ENCODE assay signal across 8 cellular contexts in the genomic region with DNA sequence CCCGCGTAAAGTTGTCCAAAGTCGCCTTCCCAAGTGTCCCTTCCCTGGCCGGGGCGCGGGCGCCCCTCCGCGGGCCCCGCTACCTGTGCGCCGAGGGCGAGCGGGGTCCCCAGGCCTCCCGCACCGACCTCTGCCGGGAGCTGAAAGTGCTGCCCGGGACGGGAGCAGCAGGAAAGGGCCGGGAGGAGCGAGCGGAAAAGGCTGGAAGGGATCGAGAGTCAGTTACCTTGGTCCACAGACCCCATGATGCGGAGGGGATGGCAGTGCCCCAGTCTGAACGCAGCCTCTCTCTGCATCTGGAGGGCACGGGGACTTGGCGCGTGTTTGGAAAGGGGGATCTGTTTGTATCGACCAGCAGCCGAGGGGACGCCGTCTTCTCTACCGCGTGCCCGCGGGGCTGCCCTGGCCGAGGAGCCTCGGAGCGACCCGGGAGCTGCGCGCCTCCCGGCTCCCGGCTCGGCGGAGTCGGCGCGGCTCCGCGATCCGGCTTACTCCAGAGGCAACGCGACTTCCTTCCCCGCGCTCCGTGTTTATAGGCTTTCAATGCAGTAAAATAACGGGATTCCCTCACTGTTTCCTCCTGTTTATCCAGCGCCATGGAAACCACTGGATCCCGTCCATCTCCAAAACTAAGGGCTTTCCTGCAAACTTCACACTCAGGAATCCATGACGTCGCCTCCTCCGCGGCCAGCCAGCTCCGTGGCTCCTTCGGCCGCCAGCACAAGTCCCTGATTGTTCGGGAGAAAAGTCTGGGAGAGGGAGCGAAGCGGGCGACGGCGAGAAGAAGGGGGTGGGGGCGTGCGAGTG. TPM values are rescaled to one million over a fixed set of nuclear protein-coding genes. Genes with fewer than 3 reads are reported as not detected.
DNase-seq lines count a peak whose midpoint lies in the region; TF ChIP-seq lines count a peak whose summit lies in the region.

No MANE protein-coding gene starts in this region.

- peak overlapping the region; percentile 55 for H3K4me3 ChIP-seq in BLaER1
- peak overlapping the region; percentile 62 for H3K4me3 ChIP-seq in HFF-Myc (replicated peaks; ENCODE audit: low read depth, low read length)
- H3K4me3 ChIP-seq in smooth muscle cell = peak overlapping the region; percentile 62

- no peaks in the 10 kb centered on the region for H3K36me3 Mint-ChIP-seq in T-helper 2 cell treated with Interferon-gamma antibody and Interleukin-4, amounts not matched to agents 5 μg/mL and 100 μg/mL, for 36 hours (ENCODE audit: low read depth)
- H3K36me3 Mint-ChIP-seq in dendritic cell treated with granulocyte-macrophage colony-stimulating factor and Interleukin-4, amounts not matched to agents 40 ng/mL and 50 ng/mL, for 4 days (ENCODE audit: low read depth) = no peaks in the 10 kb centered on the region

- H3K9me3 Mint-ChIP-seq in T-helper 2 cell treated with Interferon-gamma antibody and Interleukin-4, amounts not matched to agents 5 μg/mL and 100 μg/mL, for 36 hours = no peaks in the 10 kb centered on the region
- H3K9me3 Mint-ChIP-seq in dendritic cell treated with granulocyte-macrophage colony-stimulating factor and Interleukin-4, amounts not matched to agents 40 ng/mL and 50 ng/mL, for 4 days = no peaks in the 10 kb centered on the region

- H3K9ac ChIP-seq in BLaER1 = no peak overlapping the region
- H3K9ac ChIP-seq in smooth muscle cell (ENCODE audit: low read depth) = peak overlapping the region; percentile 99

- peak; percentile 87 for DNase-seq in HFF-Myc (ENCODE audit: extremely low read depth, low read depth)
- DNase-seq in T-helper 2 cell treated with Interferon-gamma antibody and Interleukin-4, amounts not matched to agents 5 μg/mL and 100 μg/mL, for 36 hours (ENCODE audit: low spot score) = no peak
- peak; percentile 88 for DNase-seq in smooth muscle cell (lab: John Stamatoyannopoulos, UW; ENCODE audit: unreplicated experiment)
- DNase-seq in cerebellar nuclear complex (lab: John Stamatoyannopoulos, UW) = no peak
- no peak for DNase-seq in activated effector memory CD4-positive, alpha-beta T cell treated with anti-CD3 and anti-CD28 coated beads, Interleukin-2, amount 50 U/mL, for 16 hours

- H3K4me1 ChIP-seq in BLaER1 (peaks cover 13% of the 10 kb centered on the region), smooth muscle cell (ENCODE audit: low read depth) (peaks cover 14% of the 10 kb centered on the region)

- H3K79me2 ChIP-seq in smooth muscle cell (ENCODE audit: low read depth) = peaks cover 26% of the 10 kb centered on the region

- H3K27me3 Mint-ChIP-seq in T-helper 2 cell treated with Interferon-gamma antibody and Interleukin-4, amounts not matched to agents 5 μg/mL and 100 μg/mL, for 36 hours (ENCODE audit: low read depth) = peaks cover 74% of the 10 kb centered on the region
- peaks cover 73% of the 10 kb centered on the region for H3K27me3 Mint-ChIP-seq in dendritic cell treated with granulocyte-macrophage colony-stimulating factor and Interleukin-4, amounts not matched to agents 40 ng/mL and 50 ng/mL, for 4 days

- H3K4me2 ChIP-seq in BLaER1 (peak overlapping the region; percentile 78), smooth muscle cell (peak overlapping the region; percentile 96)

- H3K4me1 Mint-ChIP-seq in T-helper 2 cell treated with Interferon-gamma antibody and Interleukin-4, amounts not matched to agents 5 μg/mL and 100 μg/mL, for 36 hours (ENCODE audit: low read depth) = peaks cover 11% of the 10 kb centered on the region
- H3K4me1 Mint-ChIP-seq in dendritic cell treated with granulocyte-macrophage colony-stimulating factor and Interleukin-4, amounts not matched to agents 40 ng/mL and 50 ng/mL, for 4 days (ENCODE audit: low read depth) = peaks cover 35% of the 10 kb centered on the region

- intact Hi-C loops in dendritic cell treated with granulocyte-macrophage colony-stimulating factor and Interleukin-4, amounts not matched to agents 40 ng/mL and 50 ng/mL, for 4 days (cut with micrococcal nuclease) = no loop called here

- H4K20me1 ChIP-seq in BLaER1 = peaks cover 24% of the 10 kb centered on the region
- H4K20me1 ChIP-seq in smooth muscle cell (ENCODE audit: low read depth) = peaks cover 24% of the 10 kb centered on the region

- H3K27me3 ChIP-seq in BLaER1 (peaks cover 71% of the 10 kb centered on the region), layer of hippocampus (ENCODE audit: control insufficient read depth, insufficient read depth, low read length) (peaks cover 4% of the 10 kb centered on the region), smooth muscle cell (ENCODE audit: low read depth) (no peaks in the 10 kb centered on the region)

- H2AFZ ChIP-seq in smooth muscle cell (ENCODE audit: low read depth) = peak overlapping the region; percentile 2

- H3K27ac Mint-ChIP-seq in T-helper 2 cell treated with Interferon-gamma antibody and Interleukin-4, amounts not matched to agents 5 μg/mL and 100 μg/mL, for 36 hours = no peak overlapping the region
- H3K27ac Mint-ChIP-seq in dendritic cell treated with granulocyte-macrophage colony-stimulating factor and Interleukin-4, amounts not matched to agents 40 ng/mL and 50 ng/mL, for 4 days = no peak overlapping the region

- TF ChIP-seq CTCF in HFF-Myc (IDR thresholded peaks at IDR 0.05; ENCODE audit: low read depth, low read length, missing control alignments) (peak; percentile 19), smooth muscle cell (IDR thresholded peaks at IDR 0.05; ENCODE audit: borderline replicate concordance, insufficient read depth, poor library complexity, severe bottlenecking) (no peak)

- H3F3A ChIP-seq in smooth muscle cell (ENCODE audit: low read depth) = peaks cover 31% of the 10 kb centered on the region

- H3K4me3 Mint-ChIP-seq in T-helper 2 cell treated with Interferon-gamma antibody and Interleukin-4, amounts not matched to agents 5 μg/mL and 100 μg/mL, for 36 hours = peak overlapping the region; percentile 59
- H3K4me3 Mint-ChIP-seq in dendritic cell treated with granulocyte-macrophage colony-stimulating factor and Interleukin-4, amounts not matched to agents 40 ng/mL and 50 ng/mL, for 4 days = peak overlapping the region; percentile 30

- H3K36me3 ChIP-seq in BLaER1 = no peaks in the 10 kb centered on the region
- H3K36me3 ChIP-seq in smooth muscle cell (ENCODE audit: low read depth) = no peaks in the 10 kb centered on the region

- WGBS in smooth muscle cell (ENCODE audit: low lambda C conversion rate) = under 1% methylated on average over 75 of the region's 75 CpGs

- H3K9me3 ChIP-seq in BLaER1 (no peaks in the 10 kb centered on the region), smooth muscle cell (replicated peaks; ENCODE audit: low read depth) (no peaks in the 10 kb centered on the region)

- no peak overlapping the region for H3K27ac ChIP-seq in BLaER1
- H3K27ac ChIP-seq in layer of hippocampus (ENCODE audit: low read depth, low read length) = peak overlapping the region; percentile 49
- H3K27ac ChIP-seq in smooth muscle cell (ENCODE audit: low read depth) = peak overlapping the region; percentile 100

RNA-seq across cellular contexts. Expression of gene NFATC2, which starts 20.0 kb away (rescaled TPM):
- 4.1 and 8.4 TPM in 2 replicates for total RNA-seq in smooth muscle cell
- polyA plus RNA-seq in smooth muscle cell = 5.5 and 5.8 TPM in 2 replicates

Comparison
In these comparisons a context has a peak if more than half of its experiments do, and no peak if none do; other contexts are left out.
1. DNase-seq: peak in HFF-Myc (single experiment) and smooth muscle cell (single experiment); none in T-helper 2 cell treated with Interferon-gamma antibody and Interleukin-4, amounts not matched to agents 5 μg/mL and 100 μg/mL, for 36 hours (single experiment), cerebellar nuclear complex (0 of 2) and activated effector memory CD4-positive, alpha-beta T cell treated with anti-CD3 and anti-CD28 coated beads, Interleukin-2, amount 50 U/mL, for 16 hours (single experiment).
2. Peak in every context shown above with its lines, with median percentiles within 50 percentile points of each other: H3K4me3 ChIP-seq.